ENCODE assay signal across 19 cellular contexts in the genomic region with DNA sequence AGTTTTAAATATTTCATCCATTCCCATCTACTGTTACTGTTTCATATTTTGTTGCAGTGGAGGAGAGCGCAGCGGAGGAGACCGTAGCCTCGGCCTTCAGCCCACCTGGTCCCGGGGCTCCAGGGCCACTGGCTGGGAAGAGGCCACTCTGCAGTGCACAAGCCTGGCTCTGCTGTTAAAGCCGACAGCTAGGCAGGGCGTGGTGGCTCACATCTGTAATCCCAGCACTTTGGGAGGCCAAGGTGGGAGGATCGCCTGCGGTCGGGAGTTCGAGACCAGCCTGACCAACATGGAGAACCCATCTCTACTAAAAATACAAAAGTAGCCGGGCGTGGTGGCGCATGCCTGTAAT. TPM values are rescaled to one million over a fixed set of nuclear protein-coding genes. Genes with fewer than 3 reads are reported as not detected.
DNase-seq lines count a peak whose midpoint lies in the region; ATAC-seq and TF ChIP-seq lines count a peak whose summit lies in the region.
"Had no signal": no experiment of that assay in that cellular context is flagged by ENCODE, and none has a peak within 500 bp of the region (broad histone marks: within the 10 kb centered on the region; RNA-seq: fewer than 3 reads in every experiment).

No MANE protein-coding gene starts in this region.

- TF ChIP-seq CTCF in left ventricle myocardium inferior (IDR thresholded peaks at IDR 0.05; ENCODE audit: borderline replicate concordance) (no peak), heart left ventricle (IDR thresholded peaks at IDR 0.05) (no peak), HL-60 (IDR thresholded peaks at IDR 0.05; ENCODE audit: insufficient read depth, low read length) (no peak), thoracic aorta (IDR thresholded peaks at IDR 0.05) (no peak)

- WGBS in heart left ventricle, 4 donors, result 93 to 97% (median 96%) methylated on average over 14 of the region's 14 CpGs

- H3K27me3 ChIP-seq in left ventricle myocardium inferior (ENCODE audit: low read depth), result no peaks in the 10 kb centered on the region
- H3K27me3 ChIP-seq in heart left ventricle, result no peaks in the 10 kb centered on the region
- H3K27me3 ChIP-seq in HL-60 (ENCODE audit: insufficient read depth, poor library complexity, severe bottlenecking), result no peaks in the 10 kb centered on the region
- H3K27me3 ChIP-seq in thoracic aorta (replicated peaks; ENCODE audit: insufficient read depth), result no peaks in the 10 kb centered on the region
- H3K27me3 ChIP-seq: testis had no signal

- intact Hi-C loops in left ventricle myocardium inferior (cut with micrococcal nuclease) (no loop called here), heart left ventricle (cut with DNase I) (no loop called here)
- intact Hi-C loops in activated CD4-positive, alpha-beta memory T cell treated with anti-CD3 and anti-CD28 coated beads for 36 hours (cut with micrococcal nuclease), result no loop called here

- peaks cover 42% of the 10 kb centered on the region for H3K4me1 ChIP-seq in left ventricle myocardium inferior
- H3K4me1 ChIP-seq in heart left ventricle, result peaks cover 0 to 69% (median 17%) of the 10 kb centered on the region in 12 donors
- peaks cover 24 to 36% of the 10 kb centered on the region in 2 donors for H3K4me1 ChIP-seq in thoracic aorta (ENCODE audit: control insufficient read depth in 1 of 2, low read depth in 2 of 2)

- CTCF ChIA-PET in activated CD4-positive, alpha-beta memory T cell treated with anti-CD3 and anti-CD28 coated beads for 36 hours (lab: Charles Lee), result interaction anchor here (1.5 kb wide), 1 partner anchor 141 kb away, joined by 6 read pairs; no protein-coding TSS in a partner anchor

- peaks cover 91 to 96% of the 10 kb centered on the region in 2 donors for H3K4me1 Mint-ChIP-seq in immature natural killer cell
- H3K4me1 Mint-ChIP-seq in activated CD4-positive, alpha-beta memory T cell treated with anti-CD3 and anti-CD28 coated beads for 36 hours (ENCODE audit: low read depth), result peaks cover 32% of the 10 kb centered on the region

- H3K4me3 ChIP-seq in left ventricle myocardium inferior, result no peak overlapping the region
- no peak overlapping the region for H3K4me3 ChIP-seq in heart left ventricle
- no peak overlapping the region for H3K4me3 ChIP-seq in HL-60 (replicated peaks; ENCODE audit: insufficient read depth, low read length)
- H3K4me3 ChIP-seq in thoracic aorta, result peak overlapping the region; percentile 51
- H3K4me3 ChIP-seq: GM23338, testis had no signal

- TF ChIP-seq POLR2A in heart left ventricle (IDR thresholded peaks at IDR 0.05), result no peak

- peak overlapping the region; percentile 23 for H3K27ac ChIP-seq in left ventricle myocardium inferior (replicated peaks)
- H3K27ac ChIP-seq in heart left ventricle, result peak overlapping the region in 2 of 12 donors; percentile 27 to 89
- H3K27ac ChIP-seq in HL-60 (replicated peaks), result peak overlapping the region; percentile 62
- H3K27ac ChIP-seq in thoracic aorta, result peak overlapping the region in 1 of 2 donors; percentile 24
- H3K27ac ChIP-seq: testis had no signal

- DNase-seq in left ventricle myocardium inferior, result no peak
- no peak for DNase-seq in heart left ventricle
- DNase-seq in HL-60 (ENCODE audit: low read depth in 1 of 2, low spot score in 1 of 2), result no peak
- no peak for DNase-seq in immature natural killer cell
- DNase-seq in thoracic aorta (ENCODE audit: low spot score), result no peak
- no peak for DNase-seq in activated CD4-positive, alpha-beta memory T cell treated with anti-CD3 and anti-CD28 coated beads for 36 hours
- DNase-seq: activated T-cell treated with anti-CD3 and anti-CD28 coated beads, Interleukin-2, amount 50 U/mL, for 72 hours; GDM1; NCI-H1048; NK-92 treated with Interleukin-12 subunit alpha and Interleukin-12 subunit beta, amount 100 ng/mL, for 24 hours; SHP77 treated with DMSO at 0.1 percent for 48 hours; T1000; testis had no signal

- peaks cover 0 to 20% (median 7%) of the 10 kb centered on the region in 3 donors for H3K36me3 Mint-ChIP-seq in immature natural killer cell
- peaks cover 4% of the 10 kb centered on the region for H3K36me3 Mint-ChIP-seq in activated CD4-positive, alpha-beta memory T cell treated with anti-CD3 and anti-CD28 coated beads for 36 hours

- H3K4me3 Mint-ChIP-seq in immature natural killer cell, result peak overlapping the region; percentile 75 to 91 (median 84)
- no peak overlapping the region for H3K4me3 Mint-ChIP-seq in activated CD4-positive, alpha-beta memory T cell treated with anti-CD3 and anti-CD28 coated beads for 36 hours
- H3K4me3 Mint-ChIP-seq: GM23338 had no signal

- no peak for ATAC-seq in heart left ventricle
- ATAC-seq in thoracic aorta (ENCODE audit: insufficient number of reproducible peaks, low FRiP score, low read depth), result no peak
- ATAC-seq in HG03469 (IDR thresholded peaks at IDR 0.05; ENCODE audit: unreplicated experiment), result no peak
- ATAC-seq in GM18517 (IDR thresholded peaks at IDR 0.05; ENCODE audit: unreplicated experiment), result no peak
- ATAC-seq: activated T-cell treated with anti-CD3 and anti-CD28 coated beads, Interleukin-2, amount 50 U/mL, for 72 hours; GM23338 had no signal

- H3K27me3 Mint-ChIP-seq in immature natural killer cell (ENCODE audit: low read depth in 3 of 3), result peaks cover 37 to 48% (median 40%) of the 10 kb centered on the region in 3 donors
- no peaks in the 10 kb centered on the region for H3K27me3 Mint-ChIP-seq in activated CD4-positive, alpha-beta memory T cell treated with anti-CD3 and anti-CD28 coated beads for 36 hours
- H3K27me3 Mint-ChIP-seq: progenitor cell of endocrine pancreas had no signal

- H3K9me3 ChIP-seq in left ventricle myocardium inferior (replicated peaks), result no peaks in the 10 kb centered on the region
- no peaks in the 10 kb centered on the region for H3K9me3 ChIP-seq in heart left ventricle
- no peaks in the 10 kb centered on the region for H3K9me3 ChIP-seq in thoracic aorta
- H3K9me3 ChIP-seq: testis had no signal

- H3K9me3 Mint-ChIP-seq in immature natural killer cell, result peaks cover 0 to 2% (median 0%) of the 10 kb centered on the region in 6 donors
- H3K9me3 Mint-ChIP-seq in activated CD4-positive, alpha-beta memory T cell treated with anti-CD3 and anti-CD28 coated beads for 36 hours, result no peaks in the 10 kb centered on the region
- H3K9me3 Mint-ChIP-seq: activated T-cell treated with anti-CD3 and anti-CD28 coated beads, Interleukin-2, amount 50 U/mL, for 72 hours; GM23338 had no signal

- H3K36me3 ChIP-seq in left ventricle myocardium inferior (no peaks in the 10 kb centered on the region), heart left ventricle (peaks cover 0 to 22% (median 0%) of the 10 kb centered on the region in 9 donors), thoracic aorta (no peaks in the 10 kb centered on the region)

- H3K27ac Mint-ChIP-seq in immature natural killer cell, result peak overlapping the region; percentile 96 to 100 (median 98)
- H3K27ac Mint-ChIP-seq in activated CD4-positive, alpha-beta memory T cell treated with anti-CD3 and anti-CD28 coated beads for 36 hours, result no peak overlapping the region
- H3K27ac Mint-ChIP-seq: GM23338, progenitor cell of endocrine pancreas had no signal

- POLR2A ChIA-PET in activated CD4-positive, alpha-beta memory T cell treated with anti-CD3 and anti-CD28 coated beads for 36 hours (lab: Charles Lee), result no interaction called here

RNA-seq across cellular contexts. Expression of a gene that starts 19.5 kb away (rescaled TPM):
- total RNA-seq in left ventricle myocardium inferior (11.0 TPM), heart left ventricle (10 to 100 TPM in 4 of 9 donors, 1 to 10 TPM in 5; 8.2 to 30.6 (median 9.9) TPM), thoracic aorta (10 to 100 TPM; 53.9 to 54.6 TPM)
- polyA plus RNA-seq in heart left ventricle (10 to 100 TPM in 1 of 2 donors, 1 to 10 TPM in 1; 9.6 to 21.9 TPM), immature natural killer cell (100 to 1,000 TPM; 107 to 255 (median 144) TPM)
- total RNA-seq in activated CD4-positive, alpha-beta memory T cell treated with anti-CD3 and anti-CD28 coated beads for 36 hours, result 10 to 100 TPM; 48.4 to 51.4 TPM

RNA-seq across cellular contexts. Expression of a gene that starts 59.0 kb away (rescaled TPM):
- total RNA-seq in left ventricle myocardium inferior (not detected), heart left ventricle (under 1 TPM in 3 of 9 donors, not detected in 6; 0.08 to 0.29 (median 0.14) TPM), thoracic aorta (under 1 TPM in 1 of 2 donors, not detected in 1; 0.14 TPM)
- polyA plus RNA-seq in heart left ventricle (under 1 TPM in 1 of 2 donors, not detected in 1; 0.06 TPM), immature natural killer cell (not detected)
- total RNA-seq in activated CD4-positive, alpha-beta memory T cell treated with anti-CD3 and anti-CD28 coated beads for 36 hours, result not detected
- total RNA-seq: A673; activated T-cell treated with anti-CD3 and anti-CD28 coated beads, Interleukin-2, amount 50 U/mL, for 72 hours; chondrocyte; progenitor cell of endocrine pancreas had no signal
